Comparison of ENCODE assay signal across 11 cellular contexts in genomic region chr13:75566658-75567057, GRCh38. TPM values are rescaled to one million over a fixed set of nuclear protein-coding genes. Genes with fewer than 3 reads are reported as not detected.
DNase-seq lines count a peak whose midpoint lies in the region; ATAC-seq and TF ChIP-seq lines count a peak whose summit lies in the region.
"Had no signal": no experiment of that assay in that cellular context is flagged by ENCODE, and none has a peak within 500 bp of the region (broad histone marks: within the 10 kb centered on the region; RNA-seq: fewer than 3 reads in every experiment).

No MANE protein-coding gene starts in this region.

- H3K27me3 ChIP-seq in Loucy (ENCODE audit: insufficient read depth, low read length, poor library complexity, severe bottlenecking) = no peaks in the 10 kb centered on the region
- H3K27me3 ChIP-seq: BLaER1 treated with 17β-estradiol and CSF1 and Interleukin-3, amounts not matched to agents 10 nM and 100 nM had no signal

- H2AFZ ChIP-seq in Loucy (ENCODE audit: low read length) = no peak overlapping the region

- no peak overlapping the region for H3K4me3 Mint-ChIP-seq in osteocyte (ENCODE audit: unreplicated experiment)
- no peak overlapping the region for H3K4me3 Mint-ChIP-seq in activated CD8-positive, alpha-beta memory T cell treated with anti-CD3 and anti-CD28 coated beads, Interleukin-2, amount 10 ng/mL, durations not matched to agents 7 days and 5 days

- H3K4me3 ChIP-seq in Loucy (ENCODE audit: low read length, poor library complexity, severe bottlenecking) (no peak overlapping the region), choroid plexus epithelial cell (ENCODE audit: low read depth, low read length) (no peak overlapping the region)
- H3K4me3 ChIP-seq: BLaER1 treated with 17β-estradiol and CSF1 and Interleukin-3, amounts not matched to agents 10 nM and 100 nM had no signal

- H3K36me3 Mint-ChIP-seq in osteocyte (ENCODE audit: unreplicated experiment) = peaks cover 6% of the 10 kb centered on the region
- peaks cover 18% of the 10 kb centered on the region for H3K36me3 Mint-ChIP-seq in activated CD8-positive, alpha-beta memory T cell treated with anti-CD3 and anti-CD28 coated beads, Interleukin-2, amount 10 ng/mL, durations not matched to agents 7 days and 5 days

- H3K4me1 Mint-ChIP-seq in osteocyte (ENCODE audit: unreplicated experiment) = peaks cover 5% of the 10 kb centered on the region
- H3K4me1 Mint-ChIP-seq in activated CD8-positive, alpha-beta memory T cell treated with anti-CD3 and anti-CD28 coated beads, Interleukin-2, amount 10 ng/mL, durations not matched to agents 7 days and 5 days = peaks cover 2% of the 10 kb centered on the region

- no peaks in the 10 kb centered on the region for H3K27me3 Mint-ChIP-seq in osteocyte (ENCODE audit: unreplicated experiment)
- no peaks in the 10 kb centered on the region for H3K27me3 Mint-ChIP-seq in activated CD8-positive, alpha-beta memory T cell treated with anti-CD3 and anti-CD28 coated beads, Interleukin-2, amount 10 ng/mL, durations not matched to agents 7 days and 5 days

- H3K9me3 ChIP-seq in Loucy (ENCODE audit: insufficient read depth, low read depth, low read length) = no peaks in the 10 kb centered on the region
- H3K9me3 ChIP-seq: BLaER1 treated with 17β-estradiol and CSF1 and Interleukin-3, amounts not matched to agents 10 nM and 100 nM had no signal

- H3K9ac ChIP-seq in Loucy (ENCODE audit: low read depth, low read length, poor library complexity, severe bottlenecking) = no peak overlapping the region
- H3K9ac ChIP-seq: BLaER1 treated with 17β-estradiol and CSF1 and Interleukin-3, amounts not matched to agents 10 nM and 100 nM had no signal

- DNase-seq in NCI-H1105 treated with DMSO at 0.1 percent for 48 hours (lab: John Stamatoyannopoulos, UW) (peak; percentile 3), NCI-H1105 (lab: John Stamatoyannopoulos, UW) (no peak), choroid plexus epithelial cell (ENCODE audit: low read depth) (peak; percentile 74), osteocyte (ENCODE audit: extremely low spot score, unreplicated experiment) (no peak), activated gamma-delta T cell (lab: John Stamatoyannopoulos, UW) (no peak)
- no peak for DNase-seq in activated CD8-positive, alpha-beta memory T cell treated with anti-CD3 and anti-CD28 coated beads, Interleukin-2, amount 10 ng/mL, durations not matched to agents 7 days and 5 days
- DNase-seq in stimulated activated CD4-positive, alpha-beta T cell treated with anti-CD3 and anti-CD28 coated beads, Interleukin-15, amount 100 ng/mL, for 24 hours = no peak
- DNase-seq: head of caudate nucleus, NCI-H187 had no signal

- no peak overlapping the region for H3K4me2 ChIP-seq in Loucy (ENCODE audit: low read depth, low read length, poor library complexity, severe bottlenecking)
- H3K4me2 ChIP-seq: BLaER1 treated with 17β-estradiol and CSF1 and Interleukin-3, amounts not matched to agents 10 nM and 100 nM had no signal

- H3K4me1 ChIP-seq in Loucy (ENCODE audit: insufficient read depth, low read length, poor library complexity, severe bottlenecking) = no peaks in the 10 kb centered on the region
- H3K4me1 ChIP-seq: BLaER1 treated with 17β-estradiol and CSF1 and Interleukin-3, amounts not matched to agents 10 nM and 100 nM had no signal

- TF ChIP-seq CTCF in Loucy (conservative IDR thresholded peaks at IDR 0.05; ENCODE audit: low read length) = peak; percentile 61
- peak; percentile 53 for TF ChIP-seq CTCF in choroid plexus epithelial cell (conservative IDR thresholded peaks at IDR 0.05; ENCODE audit: low read depth, low read length)
- peak; percentile 63 for TF ChIP-seq CTCF in osteocyte (IDR thresholded peaks at IDR 0.05)

- H3K36me3 ChIP-seq in Loucy (ENCODE audit: insufficient read depth, low read length) = peaks cover 54% of the 10 kb centered on the region

- H4K20me1 ChIP-seq in Loucy (ENCODE audit: insufficient read depth, low read length, poor library complexity, severe bottlenecking) = no peaks in the 10 kb centered on the region
- H4K20me1 ChIP-seq: BLaER1 treated with 17β-estradiol and CSF1 and Interleukin-3, amounts not matched to agents 10 nM and 100 nM had no signal

- no peaks in the 10 kb centered on the region for H3K9me2 ChIP-seq in Loucy (replicated peaks; ENCODE audit: low read depth, low read length)

- no peaks in the 10 kb centered on the region for H3F3A ChIP-seq in Loucy (ENCODE audit: low read depth)

- CTCF ChIA-PET in activated CD8-positive, alpha-beta memory T cell treated with anti-CD3 and anti-CD28 coated beads, Interleukin-2, amount 10 ng/mL, durations not matched to agents 7 days and 5 days (lab: Charles Lee) = no interaction called here

- H3K9me3 Mint-ChIP-seq in osteocyte (ENCODE audit: unreplicated experiment) = no peaks in the 10 kb centered on the region
- H3K9me3 Mint-ChIP-seq in activated CD8-positive, alpha-beta memory T cell treated with anti-CD3 and anti-CD28 coated beads, Interleukin-2, amount 10 ng/mL, durations not matched to agents 7 days and 5 days (ENCODE audit: low read depth) = no peaks in the 10 kb centered on the region

- no peak for ATAC-seq in activated CD8-positive, alpha-beta memory T cell treated with anti-CD3 and anti-CD28 coated beads, Interleukin-2, amount 10 ng/mL, durations not matched to agents 7 days and 5 days

- H3K27ac Mint-ChIP-seq in osteocyte (ENCODE audit: unreplicated experiment) = no peak overlapping the region
- no peak overlapping the region for H3K27ac Mint-ChIP-seq in activated CD8-positive, alpha-beta memory T cell treated with anti-CD3 and anti-CD28 coated beads, Interleukin-2, amount 10 ng/mL, durations not matched to agents 7 days and 5 days

- H3K79me2 ChIP-seq in Loucy (ENCODE audit: insufficient read depth, low read length) = no peaks in the 10 kb centered on the region

RNA-seq across cellular contexts. Expression of gene UCHL3, which starts 17.1 kb away (rescaled TPM):
- 19.1 and 20.6 TPM in 2 replicates for total RNA-seq in osteocyte
- total RNA-seq in activated CD8-positive, alpha-beta memory T cell treated with anti-CD3 and anti-CD28 coated beads, Interleukin-2, amount 10 ng/mL, durations not matched to agents 7 days and 5 days = 10 to 100 TPM; 31.1 to 36.7 TPM

RNA-seq across cellular contexts. Expression of gene COMMD6, which starts 29.0 kb away (rescaled TPM):
- 122 and 124 TPM in 2 replicates for total RNA-seq in osteocyte
- 100 to 1,000 TPM in 1 of 2 experiments, 10 to 100 TPM in 1; 97.6 to 130 TPM for total RNA-seq in activated CD8-positive, alpha-beta memory T cell treated with anti-CD3 and anti-CD28 coated beads, Interleukin-2, amount 10 ng/mL, durations not matched to agents 7 days and 5 days

Comparison
In these comparisons a context has a peak if more than half of its experiments do, and no peak if none do; other contexts are left out.
1. DNase-seq: peak in NCI-H1105 treated with DMSO at 0.1 percent for 48 hours (single experiment) and choroid plexus epithelial cell (single experiment); none in NCI-H1105 (single experiment), osteocyte (single experiment), activated gamma-delta T cell (single experiment), activated CD8-positive, alpha-beta memory T cell treated with anti-CD3 and anti-CD28 coated beads, Interleukin-2, amount 10 ng/mL, durations not matched to agents 7 days and 5 days (single experiment) and stimulated activated CD4-positive, alpha-beta T cell treated with anti-CD3 and anti-CD28 coated beads, Interleukin-15, amount 100 ng/mL, for 24 hours (single experiment).
2. Peak in every context shown above with its lines, with median percentiles within 50 percentile points of each other: CTCF ChIP-seq.